8 cellular contexts compared by ENCODE assay signal in the genomic region with DNA sequence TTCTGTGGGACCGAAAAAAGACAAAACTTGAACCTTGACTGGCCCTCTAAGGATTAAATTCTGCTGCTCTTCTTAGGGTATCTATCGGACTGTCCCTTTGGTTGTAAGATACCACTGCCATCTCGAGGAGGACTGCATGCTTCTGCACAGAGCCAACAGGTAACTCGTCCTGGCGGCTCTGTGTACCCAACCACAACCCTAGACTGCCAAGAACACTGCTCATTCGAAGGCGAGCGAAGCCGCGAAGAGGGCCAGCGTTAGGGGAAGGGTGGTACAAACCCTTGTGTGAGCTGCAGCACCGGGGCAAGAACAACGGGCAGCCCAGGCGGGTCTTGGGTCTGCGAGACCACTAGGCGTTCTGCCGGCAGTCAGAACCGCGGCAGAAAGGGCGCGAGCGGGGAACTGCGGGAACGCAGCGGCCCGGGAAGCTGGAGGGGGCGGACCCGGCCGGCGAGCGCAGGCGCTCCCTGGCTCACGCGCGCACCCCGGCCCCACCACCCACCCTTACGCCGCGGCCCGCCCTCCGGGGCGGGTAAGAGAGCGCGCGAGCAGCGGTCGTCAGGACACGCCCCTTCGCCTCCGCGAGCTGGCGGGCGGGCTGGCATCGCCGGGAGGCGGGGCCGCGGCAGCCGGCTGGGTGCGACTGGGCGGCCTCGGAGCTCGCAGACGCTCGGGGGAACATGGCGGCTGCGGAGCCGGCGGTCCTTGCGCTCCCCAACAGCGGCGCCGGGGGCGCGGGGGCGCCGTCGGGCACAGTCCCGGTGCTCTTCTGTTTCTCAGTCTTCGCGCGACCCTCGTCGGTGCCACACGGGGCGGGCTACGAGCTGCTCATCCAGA. TPM values are rescaled to one million over a fixed set of nuclear protein-coding genes. Genes with fewer than 3 reads are reported as not detected.
DNase-seq lines count a peak whose midpoint lies in the region; ATAC-seq and TF ChIP-seq lines count a peak whose summit lies in the region.

Gene ISOC1 (plus strand): TSS at position 663 of the 837 bp plus-strand sequence. CDS start 18 bp downstream, at position 681.

- H4K20me1 ChIP-seq in osteoblast (ENCODE audit: insufficient read depth, low read length), result no peaks in the 10 kb centered on the region

- DNase-seq in GM12864 (ENCODE audit: low read depth) (peak; percentile 60), NCI-H1092 (lab: John Stamatoyannopoulos, UW) (peak; percentile 74), glomerular endothelial cell (ENCODE audit: extremely low read depth, low read depth, low spot score) (no peak), osteoblast (ENCODE audit: insufficient read length, low spot score, missing footprints) (peak; percentile 98), testis (peak; percentile 92)

- H3K79me2 ChIP-seq in osteoblast (ENCODE audit: insufficient read depth, low read length), result peaks cover 7% of the 10 kb centered on the region

- no peaks in the 10 kb centered on the region for H3K9me3 Mint-ChIP-seq in activated naive CD4-positive, alpha-beta T cell treated with anti-CD3 and anti-CD28 coated beads, Interleukin-2, amount 50 U/mL, for 24 hours

- H3K36me3 Mint-ChIP-seq in activated naive CD4-positive, alpha-beta T cell treated with anti-CD3 and anti-CD28 coated beads, Interleukin-2, amount 50 U/mL, for 24 hours, result no peaks in the 10 kb centered on the region

- intact Hi-C loops in testis (cut with DNase I; ENCODE audit: low total_unique reads), result no loop called here

- peak within 1 kb of the TSS; percentile 63 for H3K27ac Mint-ChIP-seq in activated naive CD4-positive, alpha-beta T cell treated with anti-CD3 and anti-CD28 coated beads, Interleukin-2, amount 50 U/mL, for 24 hours

- H3K27ac ChIP-seq in osteoblast (ENCODE audit: low read depth, low read length) (peak within 1 kb of the TSS; percentile 51), testis (peak within 1 kb of the TSS; percentile 81 to 85)

- peaks cover 7% of the 10 kb centered on the region for H3K27me3 ChIP-seq in osteoblast (ENCODE audit: insufficient read depth, low read length)
- H3K27me3 ChIP-seq in testis, result no peaks in the 10 kb centered on the region

- H3K27me3 Mint-ChIP-seq in activated naive CD4-positive, alpha-beta T cell treated with anti-CD3 and anti-CD28 coated beads, Interleukin-2, amount 50 U/mL, for 24 hours, result peaks cover 2% of the 10 kb centered on the region

- no peaks in the 10 kb centered on the region for H3K9me3 ChIP-seq in osteoblast (ENCODE audit: low read depth, low read length)
- H3K9me3 ChIP-seq in testis, result no peaks in the 10 kb centered on the region

- peaks cover 9% of the 10 kb centered on the region for H3K4me1 ChIP-seq in osteoblast (ENCODE audit: insufficient read depth, low read length)
- H3K4me1 ChIP-seq in testis, result peaks cover 4% of the 10 kb centered on the region

- H3K4me2 ChIP-seq in osteoblast (ENCODE audit: insufficient read depth, low read length), result peak within 1 kb of the TSS; percentile 90

- H3K4me1 Mint-ChIP-seq in activated naive CD4-positive, alpha-beta T cell treated with anti-CD3 and anti-CD28 coated beads, Interleukin-2, amount 50 U/mL, for 24 hours, result peaks cover 37% of the 10 kb centered on the region

- peak within 1 kb of the TSS; percentile 98 for H2AFZ ChIP-seq in osteoblast (ENCODE audit: low read length)

- H3K4me3 ChIP-seq in GM12864 (ENCODE audit: low read depth, low read length), result peak within 1 kb of the TSS; percentile 99
- H3K4me3 ChIP-seq in osteoblast (ENCODE audit: insufficient read depth, low read length), result peak within 1 kb of the TSS; percentile 88
- H3K4me3 ChIP-seq in testis, result peak within 1 kb of the TSS; percentile 88 to 93

- peak within 1 kb of the TSS; percentile 88 for H3K4me3 Mint-ChIP-seq in activated naive CD4-positive, alpha-beta T cell treated with anti-CD3 and anti-CD28 coated beads, Interleukin-2, amount 50 U/mL, for 24 hours

- 0% methylated on average over 12 to 38 of the region's 87 CpGs for WGBS in testis, 2 donors

- ATAC-seq in HG02623 (IDR thresholded peaks at IDR 0.05; ENCODE audit: unreplicated experiment) (peak; percentile 88), SK-N-SH treated with all-trans-retinoic acid at 6 μM for 48 hours (peak; percentile 92)

- no peaks in the 10 kb centered on the region for H3K36me3 ChIP-seq in osteoblast (ENCODE audit: insufficient read depth, low read length)
- no peaks in the 10 kb centered on the region for H3K36me3 ChIP-seq in testis (ENCODE audit: low read depth, missing control alignments)

- TF ChIP-seq POLR2A in testis (IDR thresholded peaks at IDR 0.05), result no peak

- TF ChIP-seq CTCF in GM12864 (IDR thresholded peaks at IDR 0.05; ENCODE audit: low read depth, low read length, missing control alignments) (peak; percentile 7), osteoblast (IDR thresholded peaks at IDR 0.05; ENCODE audit: extremely low read depth, low read depth, low read length) (no peak), testis (IDR thresholded peaks at IDR 0.05) (no peak)

TF ChIP-seq in SK-N-SH treated with all-trans-retinoic acid at 6 μM for 48 hours, 23 proteins besides CTCF, POLR2A, EP300 and RAD21:
- no peak for TF ChIP-seq TOX (CRISPR knock-in tag; IDR thresholded peaks at IDR 0.05; ENCODE audit: borderline replicate concordance)
- TF ChIP-seq, protein P1, sequence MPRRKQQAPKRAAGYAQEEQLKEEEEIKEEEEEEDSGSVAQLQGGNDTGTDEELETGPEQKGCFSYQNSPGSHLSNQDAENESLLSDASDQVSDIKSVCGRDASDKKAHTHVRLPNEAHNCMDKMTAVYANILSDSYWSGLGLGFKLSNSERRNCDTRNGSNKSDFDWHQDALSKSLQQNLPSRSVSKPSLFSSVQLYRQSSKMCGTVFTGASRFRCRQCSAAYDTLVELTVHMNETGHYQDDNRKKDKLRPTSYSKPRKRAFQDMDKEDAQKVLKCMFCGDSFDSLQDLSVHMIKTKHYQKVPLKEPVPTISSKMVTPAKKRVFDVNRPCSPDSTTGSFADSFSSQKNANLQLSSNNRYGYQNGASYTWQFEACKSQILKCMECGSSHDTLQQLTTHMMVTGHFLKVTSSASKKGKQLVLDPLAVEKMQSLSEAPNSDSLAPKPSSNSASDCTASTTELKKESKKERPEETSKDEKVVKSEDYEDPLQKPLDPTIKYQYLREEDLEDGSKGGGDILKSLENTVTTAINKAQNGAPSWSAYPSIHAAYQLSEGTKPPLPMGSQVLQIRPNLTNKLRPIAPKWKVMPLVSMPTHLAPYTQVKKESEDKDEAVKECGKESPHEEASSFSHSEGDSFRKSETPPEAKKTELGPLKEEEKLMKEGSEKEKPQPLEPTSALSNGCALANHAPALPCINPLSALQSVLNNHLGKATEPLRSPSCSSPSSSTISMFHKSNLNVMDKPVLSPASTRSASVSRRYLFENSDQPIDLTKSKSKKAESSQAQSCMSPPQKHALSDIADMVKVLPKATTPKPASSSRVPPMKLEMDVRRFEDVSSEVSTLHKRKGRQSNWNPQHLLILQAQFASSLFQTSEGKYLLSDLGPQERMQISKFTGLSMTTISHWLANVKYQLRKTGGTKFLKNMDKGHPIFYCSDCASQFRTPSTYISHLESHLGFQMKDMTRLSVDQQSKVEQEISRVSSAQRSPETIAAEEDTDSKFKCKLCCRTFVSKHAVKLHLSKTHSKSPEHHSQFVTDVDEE (CRISPR knock-in tag; IDR thresholded peaks at IDR 0.05), result 0 out of 2 replicates have a peak, but pooled peaks have one; percentile 18

RNA-seq across cellular contexts. Expression of gene ISOC1, which starts in this region (rescaled TPM):
- total RNA-seq in glomerular endothelial cell, result 14.3 and 19.1 TPM in 2 replicates
- 7.7 and 9.8 TPM in 2 replicates for total RNA-seq in osteoblast
- total RNA-seq in testis, result 10 to 100 TPM; 15.9 to 35.9 TPM
- polyA plus RNA-seq in testis (ENCODE audit: insufficient read depth, low read depth, low replicate concordance), result 19.3 TPM
